17 cellular contexts compared by ENCODE assay signal in genomic region chr10:59243611-59244195, GRCh38.
DNase-seq lines count a peak whose midpoint lies in the region; FAIRE-seq and TF ChIP-seq lines count a peak whose summit lies in the region.
"Had no signal": no experiment of that assay in that cellular context is flagged by ENCODE, and none has a peak within 500 bp of the region (broad histone marks: within the 10 kb centered on the region; RNA-seq: fewer than 3 reads in every experiment).

No MANE protein-coding gene starts in this region.

- H3K27ac Mint-ChIP-seq in MCF 10A (ENCODE audit: low read depth, unreplicated experiment) (no peak overlapping the region), glutamatergic neuron (ENCODE audit: unreplicated experiment) (peak overlapping the region; percentile 1)
- H3K27ac Mint-ChIP-seq: CD8-positive, alpha-beta memory T cell had no signal

- H3K27me3 Mint-ChIP-seq in MCF 10A (ENCODE audit: insufficient read depth, unreplicated experiment) (peaks cover 75% of the 10 kb centered on the region), glutamatergic neuron (ENCODE audit: unreplicated experiment) (no peaks in the 10 kb centered on the region)
- H3K27me3 Mint-ChIP-seq: CD8-positive, alpha-beta memory T cell had no signal

- no peak for TF ChIP-seq CTCF in MCF 10A (IDR thresholded peaks at IDR 0.05; ENCODE audit: unreplicated experiment)
- TF ChIP-seq CTCF in glutamatergic neuron (IDR thresholded peaks at IDR 0.05; ENCODE audit: partially characterized antibody, unreplicated experiment): no peak
- TF ChIP-seq CTCF in hepatocyte (IDR thresholded peaks at IDR 0.05; ENCODE audit: poor library complexity): no peak

- no peak overlapping the region for H3K4me2 ChIP-seq in hepatocyte
- H3K4me2 ChIP-seq: BLaER1 had no signal

- H2AFZ ChIP-seq in hepatocyte: no peak overlapping the region
- H2AFZ ChIP-seq: GM23248 had no signal

- no peaks in the 10 kb centered on the region for H3K9me3 ChIP-seq in hepatocyte (ENCODE audit: low read depth)
- H3K9me3 ChIP-seq: Caco-2 had no signal

- H3K4me3 Mint-ChIP-seq in MCF 10A (ENCODE audit: unreplicated experiment) (no peak overlapping the region), glutamatergic neuron (ENCODE audit: unreplicated experiment) (no peak overlapping the region)
- H3K4me3 Mint-ChIP-seq: CD8-positive, alpha-beta memory T cell had no signal

- no peaks in the 10 kb centered on the region for H3K9me2 ChIP-seq in hepatocyte (replicated peaks; ENCODE audit: insufficient read depth)

- H3K4me1 ChIP-seq in hepatocyte (ENCODE audit: insufficient read depth): no peaks in the 10 kb centered on the region
- H3K4me1 ChIP-seq: BLaER1, Caco-2 had no signal

- no peak for FAIRE-seq in RCC 7860 (lab: Jason Lieb, UNC)
- FAIRE-seq: GM12891 had no signal

- no TSS peak for BruUV-seq in MCF 10A (replicated peaks; lab: Mats Ljungman, UMichigan)

- POLR2A ChIA-PET in MCF 10A (lab: Yijun Ruan, JAX): no interaction called here

- DNase-seq in T47D (ENCODE audit: low read depth in 1 of 2, low spot score in 1 of 2) (peak; percentile 9 to 80), MCF 10A (ENCODE audit: unreplicated experiment) (no peak), caudate nucleus (lab: John Stamatoyannopoulos, UW) (no peak), glutamatergic neuron (no peak), RCC 7860 (ENCODE audit: low spot score) (no peak), hepatocyte (ENCODE audit: low spot score) (no peak)
- no peak for DNase-seq in activated CD4-positive, alpha-beta T cell treated with anti-CD3 and anti-CD28 coated beads for 48 hours
- DNase-seq: AML-193; Caco-2; CD8-positive, alpha-beta memory T cell; DMS53; GM23248; H7; IMR-90 had no signal

- CTCF ChIA-PET in MCF 10A (lab: Yijun Ruan, JAX): interaction anchor here (0.6 to 2.1 kb wide), 4 partner anchors 337 to 812 kb away, joined by 3 to 14 read pairs (median 3); no protein-coding TSS in a partner anchor

- H3K27ac ChIP-seq in caudate nucleus (ENCODE audit: low read depth, low read length) (peak overlapping the region; percentile 61), hepatocyte (no peak overlapping the region)
- H3K27ac ChIP-seq: 22Rv1, BLaER1, GM23248 had no signal

- in situ Hi-C loops in T47D (cut with HindIII; ENCODE audit: low pct_unique_long_range_greater_than_20kb, low sequenced_read_pairs): no loop called here

- H3K27me3 ChIP-seq in hepatocyte: no peaks in the 10 kb centered on the region
- H3K27me3 ChIP-seq: BLaER1 had no signal

- no peak overlapping the region for H3K4me3 ChIP-seq in hepatocyte
- H3K4me3 ChIP-seq: BLaER1, GM23248 had no signal

- H3K79me2 ChIP-seq in hepatocyte: no peaks in the 10 kb centered on the region

- WGBS in hepatocyte (ENCODE audit: low lambda C conversion rate, missing lambda C conversion rate): 96% methylated on average over 2 of the region's 2 CpGs

- H4K20me1 ChIP-seq in hepatocyte (ENCODE audit: insufficient read depth, poor library complexity, severe bottlenecking): no peaks in the 10 kb centered on the region
- H4K20me1 ChIP-seq: BLaER1 had no signal

- H3K36me3 Mint-ChIP-seq in MCF 10A (ENCODE audit: insufficient read depth, unreplicated experiment) (no peaks in the 10 kb centered on the region), glutamatergic neuron (ENCODE audit: unreplicated experiment) (peaks cover 5% of the 10 kb centered on the region)
- H3K36me3 Mint-ChIP-seq: CD8-positive, alpha-beta memory T cell had no signal

- H3K9me3 Mint-ChIP-seq in MCF 10A (ENCODE audit: unreplicated experiment) (no peaks in the 10 kb centered on the region), glutamatergic neuron (ENCODE audit: unreplicated experiment) (peaks cover 3% of the 10 kb centered on the region)

- no peaks in the 10 kb centered on the region for H3K4me1 Mint-ChIP-seq in MCF 10A (ENCODE audit: insufficient read depth, unreplicated experiment)
- H3K4me1 Mint-ChIP-seq in glutamatergic neuron (ENCODE audit: low read depth, unreplicated experiment): no peaks in the 10 kb centered on the region
- H3K4me1 Mint-ChIP-seq: CD8-positive, alpha-beta memory T cell had no signal

- H3K36me3 ChIP-seq in hepatocyte (replicated peaks; ENCODE audit: insufficient read depth, low read depth): no peaks in the 10 kb centered on the region
- H3K36me3 ChIP-seq: BLaER1 had no signal

- intact Hi-C loops in MCF 10A (cut with micrococcal nuclease): loop anchor here (10.0 kb wide), 1 partner anchor 561 kb away; no protein-coding TSS in a partner anchor

Comparison
In these comparisons a context has a peak if more than half of its experiments do, and no peak if none do; other contexts are left out.
1. DNase-seq: peak in T47D (2 of 2); none in MCF 10A (single experiment), caudate nucleus (0 of 61), glutamatergic neuron (single experiment), RCC 7860 (single experiment), hepatocyte (single experiment) and activated CD4-positive, alpha-beta T cell treated with anti-CD3 and anti-CD28 coated beads for 48 hours (single experiment).